ENCODE assay signal across 22 cellular contexts in genomic region chr7:39299695-39300094, GRCh38.
"Had no signal": no experiment of that assay in that cellular context is flagged by ENCODE, and none has a peak within 500 bp of the region (broad histone marks: within the 10 kb centered on the region; RNA-seq: fewer than 3 reads in every experiment).

No MANE protein-coding gene starts in this region.

- H2AFZ ChIP-seq: parathyroid adenoma had no signal

- H3K4me3 Mint-ChIP-seq: activated naive CD4-positive, alpha-beta T cell treated with anti-CD3 and anti-CD28 coated beads, Interleukin-2, amount 10 ng/mL, durations not matched to agents 7 days and 5 days; activated naive CD8-positive, alpha-beta T cell treated with anti-CD3 and anti-CD28 coated beads, Interleukin-2, amount 50 U/mL, for 24 hours; effector memory CD8-positive, alpha-beta T cell; naive B cell had no signal

- ATAC-seq: activated naive CD8-positive, alpha-beta T cell treated with anti-CD3 and anti-CD28 coated beads, Interleukin-2, amount 50 U/mL, for 24 hours; effector memory CD8-positive, alpha-beta T cell; mucosa of descending colon; sciatic nerve had no signal

- H3K9me3 ChIP-seq: ascending aorta, mucosa of descending colon, tibial nerve, vagina had no signal

- H3K9ac ChIP-seq: parathyroid adenoma had no signal

- H3K9me3 Mint-ChIP-seq: activated naive CD4-positive, alpha-beta T cell treated with anti-CD3 and anti-CD28 coated beads, Interleukin-2, amount 10 ng/mL, durations not matched to agents 7 days and 5 days; activated naive CD8-positive, alpha-beta T cell treated with anti-CD3 and anti-CD28 coated beads, Interleukin-2, amount 50 U/mL, for 24 hours; effector memory CD8-positive, alpha-beta T cell had no signal

- H3K27me3 ChIP-seq: ascending aorta, tibial nerve, vagina had no signal

- H3K4me3 ChIP-seq: ascending aorta, left ventricle myocardium inferior, mucosa of descending colon, tibial nerve, vagina had no signal

- H3K4me1 Mint-ChIP-seq: activated naive CD4-positive, alpha-beta T cell treated with anti-CD3 and anti-CD28 coated beads, Interleukin-2, amount 10 ng/mL, durations not matched to agents 7 days and 5 days; activated naive CD8-positive, alpha-beta T cell treated with anti-CD3 and anti-CD28 coated beads, Interleukin-2, amount 50 U/mL, for 24 hours; naive B cell had no signal

- H3K36me3 Mint-ChIP-seq: activated naive CD4-positive, alpha-beta T cell treated with anti-CD3 and anti-CD28 coated beads, Interleukin-2, amount 10 ng/mL, durations not matched to agents 7 days and 5 days; naive B cell had no signal

- H3K27ac ChIP-seq: left ventricle myocardium inferior, parathyroid adenoma, tibial nerve, vagina had no signal

- DNase-seq: activated CD4-positive, alpha-beta T cell treated with anti-CD3 and anti-CD28 coated beads, Interleukin-2, amount 50 U/mL, for 1 hour; activated CD4-positive, CD25-positive, alpha-beta regulatory T cell treated with anti-CD3 and anti-CD28 coated beads, Interleukin-2, amount 50 U/mL, for 72 hours; activated CD8-positive, alpha-beta memory T cell treated with anti-CD3 and anti-CD28 coated beads, Interleukin-2, amount 50 U/mL, for 4 hours; activated effector memory CD4-positive, alpha-beta T cell treated with Interleukin-2 at 50 U/mL for 16 hours; activated naive CD4-positive, alpha-beta T cell treated with anti-CD3 and anti-CD28 coated beads, Interleukin-2, amount 10 ng/mL, durations not matched to agents 7 days and 5 days; activated naive CD8-positive, alpha-beta T cell treated with anti-CD3 and anti-CD28 coated beads, Interleukin-2, amount 50 U/mL, for 24 hours; activated T-cell treated with anti-CD3 and anti-CD28 coated beads, Interleukin-2, amount 50 U/mL, for 48 hours; effector memory CD8-positive, alpha-beta T cell; foreskin melanocyte; head of caudate nucleus; left ventricle myocardium inferior; mammary epithelial cell; mucosa of descending colon; naive B cell; stimulated activated CD8-positive, alpha-beta memory T cell treated with anti-CD3 and anti-CD28 coated beads, Interleukin-4, amount 100 ng/mL, for 48 hours; stimulated activated naive CD4-positive, alpha-beta T cell treated with Interleukin-2 at 50 U/mL for 16 hours; T-helper 1 cell had no signal

- H3K4me1 ChIP-seq: ascending aorta, left ventricle myocardium inferior, parathyroid adenoma, tibial nerve, vagina had no signal

- H3K36me3 ChIP-seq: ascending aorta, left ventricle myocardium inferior, tibial nerve, vagina had no signal

- H3K27ac Mint-ChIP-seq: activated naive CD4-positive, alpha-beta T cell treated with anti-CD3 and anti-CD28 coated beads, Interleukin-2, amount 10 ng/mL, durations not matched to agents 7 days and 5 days; activated naive CD8-positive, alpha-beta T cell treated with anti-CD3 and anti-CD28 coated beads, Interleukin-2, amount 50 U/mL, for 24 hours; effector memory CD8-positive, alpha-beta T cell; naive B cell had no signal
